In genomic region chr5:3522491-3522890, GRCh38 we compare ENCODE assay signal across 29 cellular contexts.
"Had no signal": no experiment of that assay in that cellular context is flagged by ENCODE, and none has a peak within 500 bp of the region (broad histone marks: within the 10 kb centered on the region; RNA-seq: fewer than 3 reads in every experiment).

No MANE protein-coding gene starts in this region.

- DNase-seq: activated effector memory CD4-positive, alpha-beta T cell treated with anti-CD3 and anti-CD28 coated beads, Interleukin-2, amount 50 U/mL, for 16 hours; activated effector memory CD4-positive, alpha-beta T cell treated with Interleukin-2 at 50 U/mL for 16 hours; activated gamma-delta T cell; activated gamma-delta T cell treated with Interleukin-2 at 50 U/mL for 16 hours; activated naive CD4-positive, alpha-beta T cell; activated naive CD4-positive, alpha-beta T cell treated with anti-CD3 and anti-CD28 coated beads for 36 hours; activated naive CD4-positive, alpha-beta T cell treated with anti-CD3 and anti-CD28 coated beads, Interleukin-2, amount 10 ng/mL, durations not matched to agents 7 days and 5 days; activated naive CD4-positive, alpha-beta T cell treated with anti-CD3 and anti-CD28 coated beads, Interleukin-2, amount 50 U/mL, for 16 hours; activated naive CD4-positive, alpha-beta T cell treated with Interleukin-2 at 50 U/mL for 16 hours; activated naive CD8-positive, alpha-beta T cell treated with anti-CD3 and anti-CD28 coated beads for 36 hours; activated naive CD8-positive, alpha-beta T cell treated with anti-CD3 and anti-CD28 coated beads, Interleukin-2, amount 10 ng/mL, durations not matched to agents 7 days and 5 days; activated naive CD8-positive, alpha-beta T cell treated with anti-CD3 and anti-CD28 coated beads, Interleukin-2, amount 50 U/mL, for 24 hours; activated T-cell treated with anti-CD3 and anti-CD28 coated beads, Interleukin-2, amount 50 U/mL, for 1 hour; activated T-cell treated with anti-CD3 and anti-CD28 coated beads, Interleukin-2, amount 50 U/mL, for 24 hours; activated T-cell treated with anti-CD3 and anti-CD28 coated beads, Interleukin-2, amount 50 U/mL, for 4 hours; activated T-cell treated with anti-CD3 and anti-CD28 coated beads, Interleukin-2, amount 50 U/mL, for 48 hours; activated T-cell treated with anti-CD3 and anti-CD28 coated beads, Interleukin-2, amount 50 U/mL, for 72 hours; adrenal gland; amniotic stem cell; amygdala; anterior cingulate cortex; aorta; body of pancreas; brain microvascular endothelial cell; caudate nucleus; central memory CD4-positive, alpha-beta T cell; cerebellar nuclear complex had no signal

- ATAC-seq: activated naive CD4-positive, alpha-beta T cell treated with anti-CD3 and anti-CD28 coated beads, Interleukin-2, amount 50 U/mL, for 72 hours; activated naive CD8-positive, alpha-beta T cell treated with anti-CD3 and anti-CD28 coated beads, Interleukin-2, amount 50 U/mL, for 24 hours; activated T-cell treated with anti-CD3 and anti-CD28 coated beads, Interleukin-2, amount 50 U/mL, for 4 hours; activated T-cell treated with anti-CD3 and anti-CD28 coated beads, Interleukin-2, amount 50 U/mL, for 72 hours; activated T-helper 17 cell treated with anti-CD3 and anti-CD28 coated beads, Interleukin-2, amount 50 U/mL, for 72 hours; body of pancreas had no signal
